8 cellular contexts compared by ENCODE assay signal in the genomic region with DNA sequence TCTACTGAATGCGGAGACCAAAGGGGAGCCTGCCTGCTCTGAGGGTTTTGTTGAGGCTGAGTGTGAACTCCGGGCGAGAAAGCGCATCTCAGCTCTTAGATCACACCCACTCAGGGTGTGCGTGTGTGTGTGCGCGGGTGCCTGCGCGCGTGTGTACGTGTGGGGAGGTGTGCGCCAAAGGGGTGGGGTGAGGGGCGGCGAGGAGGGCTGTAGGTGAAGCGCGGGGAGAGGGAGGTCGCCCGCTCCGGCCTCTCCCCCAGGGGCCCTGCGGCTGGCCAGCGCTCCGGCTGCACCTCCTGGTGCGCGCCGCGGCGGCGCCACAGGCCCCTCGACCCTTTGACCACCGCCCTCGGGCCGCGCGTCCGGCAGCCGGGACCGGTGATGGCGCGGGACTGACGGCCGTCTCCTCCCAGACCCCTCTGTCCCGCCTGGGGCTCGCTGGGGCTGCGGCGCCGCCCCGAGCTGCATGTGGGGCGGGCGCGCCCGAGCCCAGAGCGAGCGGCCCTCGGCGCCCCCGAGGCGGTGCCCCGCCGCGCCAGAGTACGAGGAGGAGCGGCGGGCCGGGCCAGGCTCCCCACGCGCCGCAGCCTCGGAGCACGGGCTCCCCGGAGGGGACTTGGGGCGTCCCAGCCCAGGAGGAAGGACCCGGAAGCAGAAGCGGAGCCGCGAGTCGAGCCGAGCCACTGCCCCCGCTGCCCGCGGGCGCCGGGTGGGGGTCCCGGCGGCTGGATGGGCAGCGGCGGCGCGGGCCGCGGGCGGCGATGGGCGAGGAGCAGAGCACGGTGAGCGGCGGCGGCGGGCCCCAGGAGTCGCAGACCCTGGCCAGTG. TPM values are rescaled to one million over a fixed set of nuclear protein-coding genes. Genes with fewer than 3 reads are reported as not detected.
DNase-seq lines count a peak whose midpoint lies in the region; ATAC-seq and TF ChIP-seq lines count a peak whose summit lies in the region.

A gene with protein sequence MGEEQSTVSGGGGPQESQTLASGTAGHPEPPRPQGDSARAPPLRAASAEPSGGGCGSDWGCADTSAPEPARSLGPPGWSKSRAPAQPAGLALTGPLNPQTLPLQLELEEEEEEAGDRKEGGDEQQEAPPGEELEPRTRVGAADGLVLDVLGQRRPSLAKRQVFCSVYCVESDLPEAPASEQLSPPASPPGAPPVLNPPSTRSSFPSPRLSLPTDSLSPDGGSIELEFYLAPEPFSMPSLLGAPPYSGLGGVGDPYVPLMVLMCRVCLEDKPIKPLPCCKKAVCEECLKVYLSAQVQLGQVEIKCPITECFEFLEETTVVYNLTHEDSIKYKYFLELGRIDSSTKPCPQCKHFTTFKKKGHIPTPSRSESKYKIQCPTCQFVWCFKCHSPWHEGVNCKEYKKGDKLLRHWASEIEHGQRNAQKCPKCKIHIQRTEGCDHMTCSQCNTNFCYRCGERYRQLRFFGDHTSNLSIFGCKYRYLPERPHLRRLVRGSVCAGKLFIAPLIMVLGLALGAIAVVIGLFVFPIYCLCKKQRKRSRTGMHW (plus strand): TSS at position 654 of the 828 bp plus-strand sequence. CDS start 108 bp downstream, at position 762.

- peak within 1 kb of the TSS; percentile 86 for H3K4me2 ChIP-seq in smooth muscle cell

- 1% methylated on average over 63 of the region's 99 CpGs for WGBS in smooth muscle cell (ENCODE audit: low lambda C conversion rate)

- POLR2A ChIA-PET in HEK293 (lab: Yijun Ruan, JAX) = interaction anchor here (0.7 to 1.4 kb wide), 7 partner anchors 10 to 137 kb away, joined by 3 to 4 read pairs (median 3); no protein-coding TSS in a partner anchor

- peaks cover 24% of the 10 kb centered on the region for H4K20me1 ChIP-seq in smooth muscle cell (ENCODE audit: low read depth)

- TF ChIP-seq CTCF in HEK293 (tag by site-specific recombination; IDR thresholded peaks at IDR 0.05) = peak; percentile 14; the same call in 1 of the 2 replicates
- no peak for TF ChIP-seq CTCF in smooth muscle cell (IDR thresholded peaks at IDR 0.05; ENCODE audit: borderline replicate concordance, insufficient read depth, poor library complexity, severe bottlenecking)

- H3K4me1 ChIP-seq in HEK293 (ENCODE audit: control insufficient read depth, insufficient read depth, low read length) = peaks cover 9% of the 10 kb centered on the region; the same call in 1 of the 2 replicates
- H3K4me1 ChIP-seq in SJCRH30 = peaks cover 15% of the 10 kb centered on the region
- H3K4me1 ChIP-seq in smooth muscle cell (ENCODE audit: low read depth) = peaks cover 23% of the 10 kb centered on the region

- H3K4me3 ChIP-seq in HEK293 (ENCODE audit: low read depth, low read length) = peak within 1 kb of the TSS; percentile 89
- peak within 1 kb of the TSS; percentile 93 for H3K4me3 ChIP-seq in SJCRH30
- peak within 1 kb of the TSS; percentile 93 for H3K4me3 ChIP-seq in smooth muscle cell

- H3K27ac ChIP-seq in HEK293 (ENCODE audit: extremely low read depth, low read depth, low read length) (peak within 1 kb of the TSS; percentile 96), SJCRH30 (peak within 1 kb of the TSS; percentile 73), layer of hippocampus (ENCODE audit: low read depth, low read length) (peak within 1 kb of the TSS; percentile 85), smooth muscle cell (ENCODE audit: low read depth) (peak within 1 kb of the TSS; percentile 89)

- DNase-seq in EH (ENCODE audit: low read depth) (peak; percentile 73), SJCRH30 (peak; percentile 66 to 71), dermis blood vessel endothelial cell (peak; percentile 74), smooth muscle cell (lab: John Stamatoyannopoulos, UW; ENCODE audit: unreplicated experiment) (no peak)

- no peaks in the 10 kb centered on the region for H3K27me3 ChIP-seq in SJCRH30
- no peaks in the 10 kb centered on the region for H3K27me3 ChIP-seq in layer of hippocampus (ENCODE audit: control insufficient read depth, insufficient read depth, low read length)
- no peaks in the 10 kb centered on the region for H3K27me3 ChIP-seq in smooth muscle cell (ENCODE audit: low read depth)

- peak within 1 kb of the TSS; percentile 96 for H2AFZ ChIP-seq in smooth muscle cell (ENCODE audit: low read depth)

- H3K9ac ChIP-seq in smooth muscle cell (ENCODE audit: low read depth) = peak within 1 kb of the TSS; percentile 87

- peaks cover 65% of the 10 kb centered on the region for H3K79me2 ChIP-seq in smooth muscle cell (ENCODE audit: low read depth)

- H3K9me3 ChIP-seq in HEK293 (ENCODE audit: control insufficient read depth, insufficient read depth, low read depth, low read length) = no peaks in the 10 kb centered on the region
- no peaks in the 10 kb centered on the region for H3K9me3 ChIP-seq in SJCRH30 (replicated peaks)
- H3K9me3 ChIP-seq in smooth muscle cell (replicated peaks; ENCODE audit: low read depth) = no peaks in the 10 kb centered on the region

- peaks cover 0 to 5% of the 10 kb centered on the region in 2 experiments; a peak in 1 of 3 replicates for H3K36me3 ChIP-seq in HEK293 (ENCODE audit: control insufficient read depth in 2 of 2, insufficient read depth in 1 of 2, low read length in 2 of 2)
- H3K36me3 ChIP-seq in SJCRH30 = no peaks in the 10 kb centered on the region
- no peaks in the 10 kb centered on the region for H3K36me3 ChIP-seq in smooth muscle cell (ENCODE audit: low read depth)

- peaks cover 19% of the 10 kb centered on the region for H3F3A ChIP-seq in smooth muscle cell (ENCODE audit: low read depth)

- CTCF ChIA-PET in HEK293 (lab: Yijun Ruan, JAX) = interaction anchor here (0.6 to 3.7 kb wide), 2 partner anchors 89 to 151 kb away, joined by 4 to 26 read pairs; no protein-coding TSS in a partner anchor

- ATAC-seq in GM18858 (IDR thresholded peaks at IDR 0.05; ENCODE audit: unreplicated experiment) (no peak), HG03521 (IDR thresholded peaks at IDR 0.05; ENCODE audit: unreplicated experiment) (no peak)

TF ChIP-seq in HEK293, 187 proteins besides CTCF, POLR2A, EP300 and RAD21 (continues in another document):
- peak; percentile 97 for TF ChIP-seq ZFHX2 (tag by site-specific recombination; conservative IDR thresholded peaks at IDR 0.05)
- TF ChIP-seq, protein P1, sequence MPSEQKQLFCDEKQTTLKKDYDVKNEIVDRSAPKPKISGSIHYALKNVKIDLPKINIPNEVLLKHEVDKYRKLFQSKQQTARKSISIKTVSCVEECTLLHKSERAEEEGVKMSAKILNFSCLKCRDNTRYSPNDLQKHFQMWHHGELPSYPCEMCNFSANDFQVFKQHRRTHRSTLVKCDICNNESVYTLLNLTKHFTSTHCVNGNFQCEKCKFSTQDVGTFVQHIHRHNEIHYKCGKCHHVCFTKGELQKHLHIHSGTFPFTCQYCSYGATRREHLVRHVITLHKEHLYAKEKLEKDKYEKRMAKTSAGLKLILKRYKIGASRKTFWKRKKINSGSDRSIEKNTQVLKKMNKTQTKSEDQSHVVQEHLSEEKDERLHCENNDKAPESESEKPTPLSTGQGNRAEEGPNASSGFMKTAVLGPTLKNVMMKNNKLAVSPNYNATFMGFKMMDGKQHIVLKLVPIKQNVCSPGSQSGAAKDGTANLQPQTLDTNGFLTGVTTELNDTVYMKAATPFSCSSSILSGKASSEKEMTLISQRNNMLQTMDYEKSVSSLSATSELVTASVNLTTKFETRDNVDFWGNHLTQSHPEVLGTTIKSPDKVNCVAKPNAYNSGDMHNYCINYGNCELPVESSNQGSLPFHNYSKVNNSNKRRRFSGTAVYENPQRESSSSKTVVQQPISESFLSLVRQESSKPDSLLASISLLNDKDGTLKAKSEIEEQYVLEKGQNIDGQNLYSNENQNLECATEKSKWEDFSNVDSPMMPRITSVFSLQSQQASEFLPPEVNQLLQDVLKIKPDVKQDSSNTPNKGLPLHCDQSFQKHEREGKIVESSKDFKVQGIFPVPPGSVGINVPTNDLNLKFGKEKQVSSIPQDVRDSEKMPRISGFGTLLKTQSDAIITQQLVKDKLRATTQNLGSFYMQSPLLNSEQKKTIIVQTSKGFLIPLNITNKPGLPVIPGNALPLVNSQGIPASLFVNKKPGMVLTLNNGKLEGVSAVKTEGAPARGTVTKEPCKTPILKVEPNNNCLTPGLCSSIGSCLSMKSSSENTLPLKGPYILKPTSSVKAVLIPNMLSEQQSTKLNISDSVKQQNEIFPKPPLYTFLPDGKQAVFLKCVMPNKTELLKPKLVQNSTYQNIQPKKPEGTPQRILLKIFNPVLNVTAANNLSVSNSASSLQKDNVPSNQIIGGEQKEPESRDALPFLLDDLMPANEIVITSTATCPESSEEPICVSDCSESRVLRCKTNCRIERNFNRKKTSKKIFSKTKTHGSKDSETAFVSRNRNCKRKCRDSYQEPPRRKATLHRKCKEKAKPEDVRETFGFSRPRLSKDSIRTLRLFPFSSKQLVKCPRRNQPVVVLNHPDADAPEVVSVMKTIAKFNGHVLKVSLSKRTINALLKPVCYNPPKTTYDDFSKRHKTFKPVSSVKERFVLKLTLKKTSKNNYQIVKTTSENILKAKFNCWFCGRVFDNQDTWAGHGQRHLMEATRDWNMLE (tag by site-specific recombination; conservative IDR thresholded peaks at IDR 0.05; ENCODE audit: low read depth) = no peak
- peak; percentile 71 for TF ChIP-seq ZNF2 (tag by site-specific recombination; IDR thresholded peaks at IDR 0.05)
- no peak for TF ChIP-seq ZNF239 (tag by site-specific recombination; IDR thresholded peaks at IDR 0.05)
- TF ChIP-seq GFI1B (tag by site-specific recombination; IDR thresholded peaks at IDR 0.05) = no peak
- TF ChIP-seq, protein P2, sequence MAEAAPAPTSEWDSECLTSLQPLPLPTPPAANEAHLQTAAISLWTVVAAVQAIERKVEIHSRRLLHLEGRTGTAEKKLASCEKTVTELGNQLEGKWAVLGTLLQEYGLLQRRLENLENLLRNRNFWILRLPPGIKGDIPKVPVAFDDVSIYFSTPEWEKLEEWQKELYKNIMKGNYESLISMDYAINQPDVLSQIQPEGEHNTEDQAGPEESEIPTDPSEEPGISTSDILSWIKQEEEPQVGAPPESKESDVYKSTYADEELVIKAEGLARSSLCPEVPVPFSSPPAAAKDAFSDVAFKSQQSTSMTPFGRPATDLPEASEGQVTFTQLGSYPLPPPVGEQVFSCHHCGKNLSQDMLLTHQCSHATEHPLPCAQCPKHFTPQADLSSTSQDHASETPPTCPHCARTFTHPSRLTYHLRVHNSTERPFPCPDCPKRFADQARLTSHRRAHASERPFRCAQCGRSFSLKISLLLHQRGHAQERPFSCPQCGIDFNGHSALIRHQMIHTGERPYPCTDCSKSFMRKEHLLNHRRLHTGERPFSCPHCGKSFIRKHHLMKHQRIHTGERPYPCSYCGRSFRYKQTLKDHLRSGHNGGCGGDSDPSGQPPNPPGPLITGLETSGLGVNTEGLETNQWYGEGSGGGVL (tag by site-specific recombination; IDR thresholded peaks at IDR 0.05) = peak; percentile 88
- TF ChIP-seq KLF9 (tag by site-specific recombination; IDR thresholded peaks at IDR 0.05; ENCODE audit: low read depth) = peak; percentile 92

RNA-seq across cellular contexts. Expression of the gene that starts here (rescaled TPM):
- 11.5 and 16.0 TPM in 2 replicates for total RNA-seq in SJCRH30 (2014; rRNA removed; shearing (Covaris generic))
- total RNA-seq in dermis blood vessel endothelial cell = 17.5 and 41.7 TPM in 2 replicates
- 89.7 and 127 TPM in 2 replicates for total RNA-seq in smooth muscle cell
- 15.6 and 25.7 TPM in 2 replicates for polyA plus RNA-seq in smooth muscle cell
